Comparison of ENCODE assay signal across 9 cellular contexts in genomic region chr12:1553987-1554982, GRCh38.
DNase-seq lines count a peak whose midpoint lies in the region; ATAC-seq and TF ChIP-seq lines count a peak whose summit lies in the region.
"Had no signal": no experiment of that assay in that cellular context is flagged by ENCODE, and none has a peak within 500 bp of the region (broad histone marks: within the 10 kb centered on the region; RNA-seq: fewer than 3 reads in every experiment).

No MANE protein-coding gene starts in this region.

- no peak for DNase-seq in nephron progenitor cell
- no peak for DNase-seq in hepatic stellate cell (ENCODE audit: low spot score)
- no peak for DNase-seq in hippocampal formation (lab: John Stamatoyannopoulos, UW)
- no peak for DNase-seq in COLO829 (ENCODE audit: low spot score)
- no peak for DNase-seq in NCI-H1436 treated with DMSO at 0.1 percent for 48 hours (lab: John Stamatoyannopoulos, UW)

- H3K27me3 Mint-ChIP-seq in nephron progenitor cell (ENCODE audit: low read depth, poor library complexity) = peaks cover 16% of the 10 kb centered on the region

- TF ChIP-seq CTCF in nephron progenitor cell (IDR thresholded peaks at IDR 0.05) = no peak

- peaks cover 33% of the 10 kb centered on the region for H3K9me3 Mint-ChIP-seq in nephron progenitor cell
- H3K9me3 Mint-ChIP-seq: natural killer cell treated with Interleukin-12 subunit alpha and Interleukin-12 subunit beta and Interleukin-15 and Interleukin-18, amount 100 ng/mL, for 72 hours had no signal

- H3K36me3 Mint-ChIP-seq in nephron progenitor cell (ENCODE audit: low read depth) = peaks cover 43% of the 10 kb centered on the region
- H3K36me3 Mint-ChIP-seq: natural killer cell treated with Interleukin-12 subunit alpha and Interleukin-12 subunit beta and Interleukin-15 and Interleukin-18, amount 100 ng/mL, for 72 hours had no signal

- H3K4me1 Mint-ChIP-seq in nephron progenitor cell = peaks cover 29% of the 10 kb centered on the region

- peak; percentile 98 for ATAC-seq in GM18858 (IDR thresholded peaks at IDR 0.05; ENCODE audit: unreplicated experiment)
- peak; percentile 96 for ATAC-seq in GM21390 (IDR thresholded peaks at IDR 0.05; ENCODE audit: unreplicated experiment)
- peak; percentile 92 for ATAC-seq in HG03378 (IDR thresholded peaks at IDR 0.05; ENCODE audit: unreplicated experiment)

- peak overlapping the region; percentile 1 for H3K4me3 Mint-ChIP-seq in nephron progenitor cell
- H3K4me3 Mint-ChIP-seq: natural killer cell treated with Interleukin-12 subunit alpha and Interleukin-12 subunit beta and Interleukin-15 and Interleukin-18, amount 100 ng/mL, for 72 hours had no signal

- peak overlapping the region; percentile 39 for H3K27ac Mint-ChIP-seq in nephron progenitor cell
- H3K27ac Mint-ChIP-seq: natural killer cell treated with Interleukin-12 subunit alpha and Interleukin-12 subunit beta and Interleukin-15 and Interleukin-18, amount 100 ng/mL, for 72 hours had no signal
